15 cellular contexts compared by ENCODE assay signal in the genomic region with DNA sequence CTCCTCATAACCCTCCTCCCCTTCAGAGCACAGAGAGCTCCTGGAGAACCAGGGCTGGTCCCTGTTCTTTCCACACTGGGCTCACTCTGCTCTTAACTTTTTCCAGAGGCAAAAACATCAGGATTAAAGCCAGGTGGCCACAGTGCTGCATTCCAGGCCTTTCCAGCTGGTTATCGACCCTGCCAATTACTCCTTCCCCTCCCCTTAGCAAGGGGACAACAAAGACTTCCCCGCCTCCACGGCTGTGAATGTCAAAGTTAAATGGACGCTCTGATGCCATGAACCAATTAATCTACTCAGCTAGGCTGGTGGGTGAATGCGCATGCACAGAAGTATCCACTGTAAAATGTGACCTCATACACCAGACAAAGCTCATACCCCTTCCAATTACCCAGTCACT. TPM values are rescaled to one million over a fixed set of nuclear protein-coding genes. Genes with fewer than 3 reads are reported as not detected.
DNase-seq lines count a peak whose midpoint lies in the region; ATAC-seq and TF ChIP-seq lines count a peak whose summit lies in the region.
"Had no signal": no experiment of that assay in that cellular context is flagged by ENCODE, and none has a peak within 500 bp of the region (broad histone marks: within the 10 kb centered on the region; RNA-seq: fewer than 3 reads in every experiment).

No MANE protein-coding gene starts in this region.

- no peak overlapping the region for H2AFZ ChIP-seq in H9 (ENCODE audit: low read length)

- H3K9ac ChIP-seq in H9 (ENCODE audit: extremely low read depth, insufficient read length, low read length) (no peak overlapping the region), stomach smooth muscle (ENCODE audit: low read length in 2 of 2) (peak overlapping the region in 1 of 2 donors; percentile 38)

- no peak overlapping the region for H2BK15ac ChIP-seq in H9 (ENCODE audit: low read depth, low read length)

- H3K27ac Mint-ChIP-seq in H9 (peak overlapping the region; percentile 36 to 73 (median 54); a peak in 5 of 7 replicates), chondrocyte (ENCODE audit: unreplicated experiment) (peak overlapping the region; percentile 73)
- no peak overlapping the region for H3K27ac Mint-ChIP-seq in stimulated activated memory B cell treated with anti-CD40 and anti-IgM and Interleukin-4, amounts not matched to agents 10 μg/mL and 1 μg/mL and 100 μg/mL, for 72 hours
- H3K27ac Mint-ChIP-seq: activated naive CD4-positive, alpha-beta T cell treated with anti-CD3 and anti-CD28 coated beads, Interleukin-2, amount 50 U/mL, for 24 hours had no signal

- H2BK120ac ChIP-seq in H9 (ENCODE audit: low read depth, low read length, poor library complexity, severe bottlenecking): no peak overlapping the region

- TF ChIP-seq CTCF in H9 (conservative IDR thresholded peaks at IDR 0.05) (no peak), chondrocyte (IDR thresholded peaks at IDR 0.05) (no peak)

- H3K36me3 Mint-ChIP-seq in H9 (ENCODE audit: insufficient read depth in 1 of 3, low read depth in 3 of 3) (peaks cover 67 to 91% (median 83%) of the 10 kb centered on the region in 3 experiments), chondrocyte (ENCODE audit: low read depth) (peaks cover 50% of the 10 kb centered on the region)
- peaks cover 69% of the 10 kb centered on the region for H3K36me3 Mint-ChIP-seq in stimulated activated memory B cell treated with anti-CD40 and anti-IgM and Interleukin-4, amounts not matched to agents 10 μg/mL and 1 μg/mL and 100 μg/mL, for 72 hours

- DNase-seq in H9 (no peak), chondrocyte (ENCODE audit: low spot score) (no peak), left lobe of liver (ENCODE audit: low spot score) (no peak), DMS114 treated with DMSO at 0.1 percent for 48 hours (lab: John Stamatoyannopoulos, UW; ENCODE audit: unreplicated experiment) (no peak), hippocampal formation (lab: John Stamatoyannopoulos, UW) (no peak)
- DNase-seq: activated CD4-positive, alpha-beta T cell treated with anti-CD3 and anti-CD28 coated beads, Interleukin-2, amount 50 U/mL, for 48 hours; dorsolateral prefrontal cortex; Karpas-422; NCI-H2081 treated with DMSO at 0.1 percent for 48 hours had no signal

- no peak overlapping the region for H4K8ac ChIP-seq in H9 (replicated peaks; ENCODE audit: insufficient read length, low read depth, low read length)

- H4K20me1 ChIP-seq in H9 (ENCODE audit: control insufficient read depth, insufficient read depth, insufficient read length): no peaks in the 10 kb centered on the region

- H3K18ac ChIP-seq in H9 (ENCODE audit: insufficient read length, low read depth, low read length): no peak overlapping the region

- H3K4me3 ChIP-seq in stomach smooth muscle (ENCODE audit: low read length in 2 of 2): no peak overlapping the region
- H3K4me3 ChIP-seq: dorsolateral prefrontal cortex, skin epidermis had no signal

- no peaks in the 10 kb centered on the region for H3K27me3 ChIP-seq in H9 (ENCODE audit: insufficient read depth, low read length)
- no peaks in the 10 kb centered on the region for H3K27me3 ChIP-seq in stomach smooth muscle (ENCODE audit: control insufficient read depth in 1 of 2, insufficient read depth in 2 of 2, low read length in 2 of 2)
- H3K27me3 ChIP-seq: dorsolateral prefrontal cortex had no signal

- no peaks in the 10 kb centered on the region for H3K23me2 ChIP-seq in H9 (ENCODE audit: insufficient read length, low read depth, low read length, poor library complexity, severe bottlenecking)

- no peak overlapping the region for H3K4ac ChIP-seq in H9 (ENCODE audit: low read depth, low read length)

- no peak overlapping the region for H2BK12ac ChIP-seq in H9 (ENCODE audit: insufficient read length, low read depth, low read length)

- no peaks in the 10 kb centered on the region for H3K27me3 Mint-ChIP-seq in H9 (ENCODE audit: low read depth)
- H3K27me3 Mint-ChIP-seq in chondrocyte (ENCODE audit: low read depth): no peaks in the 10 kb centered on the region
- no peaks in the 10 kb centered on the region for H3K27me3 Mint-ChIP-seq in stimulated activated memory B cell treated with anti-CD40 and anti-IgM and Interleukin-4, amounts not matched to agents 10 μg/mL and 1 μg/mL and 100 μg/mL, for 72 hours
- H3K27me3 Mint-ChIP-seq: activated naive CD4-positive, alpha-beta T cell treated with anti-CD3 and anti-CD28 coated beads, Interleukin-2, amount 50 U/mL, for 24 hours had no signal

- no peak overlapping the region for H4K5ac ChIP-seq in H9 (ENCODE audit: insufficient read length, low read depth, low read length)

- peaks cover 40 to 51% of the 10 kb centered on the region in 2 donors for H3K36me3 ChIP-seq in stomach smooth muscle (ENCODE audit: control insufficient read depth in 2 of 2, insufficient read depth in 2 of 2, low read length in 2 of 2)

- no peak overlapping the region for H3K4me2 ChIP-seq in H9 (ENCODE audit: insufficient read depth, insufficient read length, low read length)

- no peak overlapping the region for H3K27ac ChIP-seq in H9 (ENCODE audit: insufficient read length, low read depth, low read length)
- peak overlapping the region; percentile 64 for H3K27ac ChIP-seq in stomach smooth muscle (ENCODE audit: low read length)
- H3K27ac ChIP-seq: dorsolateral prefrontal cortex had no signal

- H3K9me3 ChIP-seq in H9 (ENCODE audit: control insufficient read depth, low read depth, low read length) (no peaks in the 10 kb centered on the region), stomach smooth muscle (ENCODE audit: control insufficient read depth in 2 of 2, low read length in 2 of 2) (no peaks in the 10 kb centered on the region)

- H3K4me1 Mint-ChIP-seq in H9 (no peaks in the 10 kb centered on the region), chondrocyte (ENCODE audit: low read depth) (peaks cover 12% of the 10 kb centered on the region)
- no peaks in the 10 kb centered on the region for H3K4me1 Mint-ChIP-seq in stimulated activated memory B cell treated with anti-CD40 and anti-IgM and Interleukin-4, amounts not matched to agents 10 μg/mL and 1 μg/mL and 100 μg/mL, for 72 hours
- H3K4me1 Mint-ChIP-seq: activated naive CD4-positive, alpha-beta T cell treated with anti-CD3 and anti-CD28 coated beads, Interleukin-2, amount 50 U/mL, for 24 hours had no signal

- peaks cover 4% of the 10 kb centered on the region for H3K79me1 ChIP-seq in H9 (ENCODE audit: insufficient read depth, low read depth, low read length, poor library complexity, severe bottlenecking)

- H3T11ph ChIP-seq in H9 (ENCODE audit: low read length): no peak overlapping the region

- H3K14ac ChIP-seq in H9 (ENCODE audit: insufficient read depth, low read length): no peak overlapping the region

- no peak overlapping the region for H3K23ac ChIP-seq in H9 (ENCODE audit: insufficient read length, low read depth, low read length)

- no peak overlapping the region for H3K56ac ChIP-seq in H9 (ENCODE audit: insufficient read length, low read depth, low read length)

- H3K9me3 Mint-ChIP-seq in H9 (no peaks in the 10 kb centered on the region), chondrocyte (ENCODE audit: low read depth) (no peaks in the 10 kb centered on the region)
- no peaks in the 10 kb centered on the region for H3K9me3 Mint-ChIP-seq in stimulated activated memory B cell treated with anti-CD40 and anti-IgM and Interleukin-4, amounts not matched to agents 10 μg/mL and 1 μg/mL and 100 μg/mL, for 72 hours
- H3K9me3 Mint-ChIP-seq: activated naive CD4-positive, alpha-beta T cell treated with anti-CD3 and anti-CD28 coated beads, Interleukin-2, amount 50 U/mL, for 24 hours; T-helper 1 cell treated with Interleukin-12 subunit alpha and Interleukin-12 subunit beta and Interleukin-4 antibody, amounts not matched to agents 30 μg/mL and 1 μg/mL, for 36 hours had no signal

- H2BK5ac ChIP-seq in H9 (ENCODE audit: insufficient read length, low read length): no peak overlapping the region

- peaks cover 2% of the 10 kb centered on the region; the same call in 1 of the 2 replicates for H3K79me2 ChIP-seq in H9 (ENCODE audit: insufficient read depth, low read length)

- no peak overlapping the region for H3K4me3 Mint-ChIP-seq in H9
- H3K4me3 Mint-ChIP-seq in chondrocyte (ENCODE audit: unreplicated experiment): no peak overlapping the region
- no peak overlapping the region for H3K4me3 Mint-ChIP-seq in stimulated activated memory B cell treated with anti-CD40 and anti-IgM and Interleukin-4, amounts not matched to agents 10 μg/mL and 1 μg/mL and 100 μg/mL, for 72 hours
- H3K4me3 Mint-ChIP-seq: activated naive CD4-positive, alpha-beta T cell treated with anti-CD3 and anti-CD28 coated beads, Interleukin-2, amount 50 U/mL, for 24 hours; T-helper 1 cell treated with Interleukin-12 subunit alpha and Interleukin-12 subunit beta and Interleukin-4 antibody, amounts not matched to agents 30 μg/mL and 1 μg/mL, for 36 hours had no signal

- H3K4me1 ChIP-seq in H9 (ENCODE audit: insufficient read depth, low read length): no peaks in the 10 kb centered on the region
- H3K4me1 ChIP-seq in stomach smooth muscle (ENCODE audit: control insufficient read depth, insufficient read depth, low read length): peaks cover 19% of the 10 kb centered on the region

- no peak overlapping the region for H2AK5ac ChIP-seq in H9 (ENCODE audit: insufficient read length, low read length)

- H2BK20ac ChIP-seq in H9 (ENCODE audit: low read depth, low read length, poor library complexity, severe bottlenecking): no peak overlapping the region

- ATAC-seq in left lobe of liver (peak; percentile 77), HG03045 (IDR thresholded peaks at IDR 0.05; ENCODE audit: unreplicated experiment) (no peak)
- no peak for ATAC-seq in stimulated activated memory B cell treated with anti-CD40 and anti-IgM and Interleukin-4, amounts not matched to agents 10 μg/mL and 1 μg/mL and 100 μg/mL, for 72 hours

- no CpG with 5 or more reads among the region's 5 CpGs for WGBS in H9 (ENCODE audit: extremely low coverage, insufficient read length, low lambda C conversion rate)

- H4K91ac ChIP-seq in H9 (ENCODE audit: insufficient read length, low read depth, low read length): no peak overlapping the region

RNA-seq across cellular contexts. Expression of gene ACLY, which starts 23.1 kb away (rescaled TPM):
- 279 and 289 TPM in 2 replicates for total RNA-seq in H9 (2021)
- 181 to 189 TPM (median 187 TPM) in 3 replicates for total RNA-seq in chondrocyte
- total RNA-seq in left lobe of liver: 20.9 TPM

RNA-seq across cellular contexts. Expression of gene KLHL11, which starts 30.4 kb away (rescaled TPM):
- total RNA-seq in H9 (2021) (16.8 and 17.0 TPM in 2 replicates), chondrocyte (12.9 to 15.3 TPM (median 14.6 TPM) in 3 replicates), left lobe of liver (5.9 TPM)

RNA-seq across cellular contexts. Expression of gene ODAD4, which starts 34.8 kb away (rescaled TPM):
- total RNA-seq in H9 (2021) (1.3 and 2.1 TPM in 2 replicates), chondrocyte (0.70 to 0.99 TPM (median 0.77 TPM) in 3 replicates), left lobe of liver (0.30 TPM)

RNA-seq across cellular contexts. Expression of gene KLHL10, which starts 58.0 kb away (rescaled TPM):
- total RNA-seq in H9 (2021) (0.22 and 0.46 TPM in 2 replicates), chondrocyte (0.67 TPM in 1 of 3 replicates, not detected in the others), left lobe of liver (not detected)

RNA-seq across cellular contexts. Expression of gene NT5C3B, which starts 59.6 kb away (rescaled TPM):
- total RNA-seq in H9 (2021): 66.2 and 76.1 TPM in 2 replicates
- 39.8 to 52.4 TPM (median 47.8 TPM) in 3 replicates for total RNA-seq in chondrocyte
- 24.3 TPM for total RNA-seq in left lobe of liver
